Comparison of ENCODE assay signal across 24 cellular contexts in genomic region chr10:7906128-7906527, GRCh38.
"Had no signal": no experiment of that assay in that cellular context is flagged by ENCODE, and none has a peak within 500 bp of the region (broad histone marks: within the 10 kb centered on the region; RNA-seq: fewer than 3 reads in every experiment).

No MANE protein-coding gene starts in this region.

- H3K4me3 ChIP-seq: dorsolateral prefrontal cortex, lower lobe of right lung, prostate gland, right atrium auricular region, sigmoid colon, thoracic aorta, tibial nerve, upper lobe of left lung, uterus had no signal

- H3K9me3 ChIP-seq: lower lobe of right lung, neutrophil, prostate gland, right atrium auricular region, sigmoid colon, thoracic aorta, tibial nerve, upper lobe of left lung, uterus had no signal

- H3K27ac ChIP-seq: dorsolateral prefrontal cortex, lower lobe of right lung, neutrophil, parathyroid adenoma, prostate gland, right atrium auricular region, sigmoid colon, thoracic aorta, tibial nerve, upper lobe of left lung, uterus had no signal

- H2AFZ ChIP-seq: parathyroid adenoma had no signal

- H3K36me3 Mint-ChIP-seq: immature natural killer cell; natural killer cell; stimulated activated effector memory CD8-positive, alpha-beta T cell treated with anti-CD3 and anti-CD28 coated beads, Interleukin-12 subunit alpha, Interleukin-12 subunit beta, amount 100 ng/mL, for 72 hours had no signal

- H3K9me3 Mint-ChIP-seq: immature natural killer cell; natural killer cell; neural crest cell; stimulated activated effector memory CD8-positive, alpha-beta T cell treated with anti-CD3 and anti-CD28 coated beads, Interleukin-12 subunit alpha, Interleukin-12 subunit beta, amount 100 ng/mL, for 72 hours had no signal

- H3K36me3 ChIP-seq: lower lobe of right lung, neutrophil, prostate gland, right atrium auricular region, sigmoid colon, thoracic aorta, tibial nerve, upper lobe of left lung, uterus had no signal

- ATAC-seq: left colon; left ventricle myocardium superior; lower lobe of right lung; natural killer cell; stimulated activated effector memory CD8-positive, alpha-beta T cell treated with anti-CD3 and anti-CD28 coated beads, Interleukin-12 subunit alpha, Interleukin-12 subunit beta, amount 100 ng/mL, for 72 hours had no signal

- H3K4me1 Mint-ChIP-seq: neural crest cell had no signal

- H3K27me3 ChIP-seq: dorsolateral prefrontal cortex, neutrophil, right atrium auricular region, sigmoid colon, tibial nerve, upper lobe of left lung, uterus had no signal

- DNase-seq: dorsolateral prefrontal cortex; effector CD4-positive, alpha-beta T cell; hypothalamus; immature natural killer cell; islet precursor cell; kidney glomerular epithelial cell; left colon; left ventricle myocardium superior; lower lobe of right lung; natural killer cell; sigmoid colon; stimulated activated CD4-positive, alpha-beta T cell treated with anti-CD3 and anti-CD28 coated beads, Interleukin-2, amount 100 ng/mL, for 24 hours; stimulated activated CD4-positive, alpha-beta T cell treated with anti-CD3 and anti-CD28 coated beads, Interleukin-4, amount 100 ng/mL, for 24 hours; stimulated activated naive CD4-positive, alpha-beta T cell treated with Interleukin-2 at 50 U/mL for 16 hours; upper lobe of left lung; uterus had no signal

- H3K4me3 Mint-ChIP-seq: immature natural killer cell; natural killer cell; neural crest cell; stimulated activated effector memory CD8-positive, alpha-beta T cell treated with anti-CD3 and anti-CD28 coated beads, Interleukin-12 subunit alpha, Interleukin-12 subunit beta, amount 100 ng/mL, for 72 hours had no signal

- H3K4me1 ChIP-seq: lower lobe of right lung, prostate gland, right atrium auricular region, sigmoid colon, tibial nerve, upper lobe of left lung, uterus had no signal

- H3K27ac Mint-ChIP-seq: immature natural killer cell; natural killer cell; stimulated activated effector memory CD8-positive, alpha-beta T cell treated with anti-CD3 and anti-CD28 coated beads, Interleukin-12 subunit alpha, Interleukin-12 subunit beta, amount 100 ng/mL, for 72 hours had no signal
